Comparison of ENCODE assay signal across 8 cellular contexts in genomic region chr14:77375973-77376372, GRCh38. TPM values are rescaled to one million over a fixed set of nuclear protein-coding genes. Genes with fewer than 3 reads are reported as not detected.
A peak's percentile ranks its signal among the peaks of the same experiment; 100 is the strongest.
DNase-seq lines count a peak whose midpoint lies in the region; ATAC-seq and TF ChIP-seq lines count a peak whose summit lies in the region.

No MANE protein-coding gene starts in this region.

- no peak for ATAC-seq in right cardiac atrium

- WGBS in right cardiac atrium = 39% methylated on average over 7 of the region's 7 CpGs
- WGBS in spleen, 5 donors = 19 to 37% (median 26%) methylated on average over 7 of the region's 7 CpGs

- peak overlapping the region; percentile 76 for H3K4me3 ChIP-seq in right cardiac atrium (ENCODE audit: low read length)
- peak overlapping the region; percentile 82 to 100 (median 98) for H3K4me3 ChIP-seq in spleen

- DNase-seq in DMS 273 (lab: John Stamatoyannopoulos, UW; ENCODE audit: unreplicated experiment) = peak; percentile 54
- no peak for DNase-seq in DMS 273 treated with DMSO at 0.1 percent for 48 hours (lab: John Stamatoyannopoulos, UW)
- DNase-seq in SK-N-DZ (ENCODE audit: low spot score) = peak; percentile 12
- DNase-seq in right cardiac atrium = no peak
- DNase-seq in spleen = no peak
- no peak for DNase-seq in head of caudate nucleus
- no peak for DNase-seq in HCEC 1CT
- no peak for DNase-seq in activated CD4-positive, CD25-positive, alpha-beta regulatory T cell treated with anti-CD3 and anti-CD28 coated beads, Interleukin-2, amount 50 U/mL, for 72 hours

- H3K27me3 ChIP-seq in right cardiac atrium (ENCODE audit: control insufficient read depth, insufficient read depth) = no peaks in the 10 kb centered on the region
- no peaks in the 10 kb centered on the region for H3K27me3 ChIP-seq in spleen (replicated peaks in 1 of 7)

- H3K4me1 ChIP-seq in right cardiac atrium (ENCODE audit: control insufficient read depth, insufficient read depth, low read length) = peaks cover 4% of the 10 kb centered on the region
- peaks cover 12 to 77% (median 50%) of the 10 kb centered on the region in 6 donors for H3K4me1 ChIP-seq in spleen

- no peaks in the 10 kb centered on the region for H3K36me3 ChIP-seq in spleen

- no peak for TF ChIP-seq CTCF in spleen (IDR thresholded peaks at IDR 0.05 in 8 of 11, conservative IDR thresholded peaks at IDR 0.05 in 3 of 11)

- intact Hi-C loops in right cardiac atrium (cut with DNase I) (no loop called here), spleen (cut with DNase I; ENCODE audit: low total_unique reads) (loop anchor here (5.0 kb wide), 1 partner anchor 81 kb away; the partner anchor contains the start of genes AHSA1 and VIPAS39), head of caudate nucleus (cut with DNase I) (loop anchor here (2.0 kb wide), 1 partner anchor 55 kb away; the partner anchor contains the start of genes GSTZ1 and POMT2)

- H3K27ac ChIP-seq in right cardiac atrium (ENCODE audit: low read length) = no peak overlapping the region
- peak overlapping the region; percentile 78 to 95 (median 91) for H3K27ac ChIP-seq in spleen

- TF ChIP-seq POLR2A in spleen (IDR thresholded peaks at IDR 0.05) = no peak

- H3K9me3 ChIP-seq in right cardiac atrium (ENCODE audit: control insufficient read depth, low read length) (no peaks in the 10 kb centered on the region), spleen (no peaks in the 10 kb centered on the region)

RNA-seq across cellular contexts. Expression of gene TMED8, which starts 0.9 kb away (rescaled TPM):
- 16.4 and 16.6 TPM in 2 replicates for polyA plus RNA-seq in SK-N-DZ (2014; cell fraction: cytosol; rRNA removed)
- 11.7 and 14.1 TPM in 2 replicates for polyA plus RNA-seq in SK-N-DZ (2014; cell fraction: nucleus; rRNA removed)
- total RNA-seq in right cardiac atrium = 1 to 10 TPM; 6.4 to 7.5 (median 6.7) TPM
- 2.4 TPM for polyA plus RNA-seq in right cardiac atrium
- total RNA-seq in spleen = 10 to 100 TPM; 18.8 to 32.3 (median 22.4) TPM
- 10 to 100 TPM in 1 of 3 donors, 1 to 10 TPM in 2; 8.1 to 10.8 (median 8.3) TPM for polyA plus RNA-seq in spleen

RNA-seq across cellular contexts. Expression of gene SAMD15, which starts 1.2 kb away (rescaled TPM):
- polyA plus RNA-seq in SK-N-DZ (2014; cell fraction: cytosol; rRNA removed) = 0.16 and 0.27 TPM in 2 replicates
- polyA plus RNA-seq in SK-N-DZ (2014; cell fraction: nucleus; rRNA removed) = 0.70 and 1.1 TPM in 2 replicates
- total RNA-seq in right cardiac atrium (under 1 TPM in 3 of 4 donors, not detected in 1; 0.24 to 0.49 (median 0.39) TPM), spleen (1 to 10 TPM in 2 of 7 donors, under 1 TPM in 5; 0.32 to 1.7 (median 0.79) TPM)
- polyA plus RNA-seq in right cardiac atrium (0.07 TPM), spleen (under 1 TPM in 2 of 3 donors, not detected in 1; 0.15 to 0.22 TPM)

RNA-seq across cellular contexts. Expression of gene NOXRED1, which starts 47.4 kb away (rescaled TPM):
- polyA plus RNA-seq in SK-N-DZ (2014; cell fraction: cytosol; rRNA removed) = 0.28 TPM in 1 of 2 replicates, not detected in the other
- polyA plus RNA-seq in SK-N-DZ (2014; cell fraction: nucleus; rRNA removed) = 0.52 and 1.0 TPM in 2 replicates
- under 1 TPM in 2 of 4 donors, not detected in 2; 0.24 to 0.31 TPM for total RNA-seq in right cardiac atrium
- 0.09 TPM for polyA plus RNA-seq in right cardiac atrium
- 1 to 10 TPM in 2 of 7 donors, under 1 TPM in 5; 0.46 to 1.2 (median 0.82) TPM for total RNA-seq in spleen
- polyA plus RNA-seq in spleen = under 1 TPM; 0.30 to 0.59 (median 0.32) TPM

RNA-seq across cellular contexts. Expression of gene GSTZ1, which starts 55.1 kb away (rescaled TPM):
- 50.7 and 50.8 TPM in 2 replicates for polyA plus RNA-seq in SK-N-DZ (2014; cell fraction: cytosol; rRNA removed)
- polyA plus RNA-seq in SK-N-DZ (2014; cell fraction: nucleus; rRNA removed) = 37.9 and 41.5 TPM in 2 replicates
- 1 to 10 TPM; 4.5 to 8.3 (median 5.8) TPM for total RNA-seq in right cardiac atrium
- polyA plus RNA-seq in right cardiac atrium = 8.5 TPM
- 10 to 100 TPM in 6 of 7 donors, 1 to 10 TPM in 1; 7.8 to 21.7 (median 14.8) TPM for total RNA-seq in spleen
- polyA plus RNA-seq in spleen = 10 to 100 TPM; 15.9 to 29.1 (median 19.3) TPM

RNA-seq across cellular contexts. Expression of gene POMT2, which starts 55.3 kb away (rescaled TPM):
- polyA plus RNA-seq in SK-N-DZ (2014; cell fraction: cytosol; rRNA removed) = 6.2 and 20.3 TPM in 2 replicates
- 35.5 and 76.9 TPM in 2 replicates for polyA plus RNA-seq in SK-N-DZ (2014; cell fraction: nucleus; rRNA removed)
- total RNA-seq in right cardiac atrium (10 to 100 TPM; 15.2 to 21.9 (median 17.9) TPM), spleen (10 to 100 TPM; 10.1 to 23.6 (median 18.8) TPM)
- polyA plus RNA-seq in right cardiac atrium (8.3 TPM), spleen (10 to 100 TPM in 2 of 3 donors, 1 to 10 TPM in 1; 5.4 to 16.8 (median 16.4) TPM)

Comparison
In these comparisons a context has a peak if more than half of its experiments do, and no peak if none do; other contexts are left out.
1. DNase-seq: peak in DMS 273 (single experiment) and SK-N-DZ (single experiment); none in DMS 273 treated with DMSO at 0.1 percent for 48 hours (single experiment), right cardiac atrium (0 of 3), spleen (single experiment), head of caudate nucleus (0 of 42), HCEC 1CT (single experiment) and activated CD4-positive, CD25-positive, alpha-beta regulatory T cell treated with anti-CD3 and anti-CD28 coated beads, Interleukin-2, amount 50 U/mL, for 72 hours (single experiment).
2. intact Hi-C loops: an anchor here in spleen (5.0 kb wide) and head of caudate nucleus (2.0 kb wide); none called in right cardiac atrium.